ENCODE assay signal across 12 cellular contexts in the genomic region with DNA sequence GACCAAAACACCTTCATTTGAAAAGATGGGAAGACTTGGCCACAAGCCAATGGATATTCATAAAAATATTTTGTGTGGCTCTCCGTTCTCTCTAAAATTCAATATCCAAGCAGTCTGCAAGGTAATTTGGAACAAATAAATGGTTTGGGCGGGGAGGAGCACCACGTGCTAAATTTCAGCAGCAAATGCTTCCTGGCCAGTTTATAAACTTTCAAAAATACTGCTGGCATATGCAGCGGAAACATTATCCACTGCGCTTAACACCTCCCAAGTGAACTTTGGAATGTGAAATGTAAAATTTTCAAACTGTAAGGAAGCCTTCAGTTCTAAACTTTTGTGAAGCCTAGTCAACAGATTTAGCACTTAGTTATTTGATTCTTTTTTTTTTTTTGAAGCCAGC.
"Had no signal": no experiment of that assay in that cellular context is flagged by ENCODE, and none has a peak within 500 bp of the region (broad histone marks: within the 10 kb centered on the region; RNA-seq: fewer than 3 reads in every experiment).

No MANE protein-coding gene starts in this region.

- ATAC-seq: naive thymus-derived CD8-positive, alpha-beta T cell had no signal

- H3K4me3 ChIP-seq: cardiac muscle cell had no signal

- H3K9me3 Mint-ChIP-seq: activated CD4-positive, alpha-beta memory T cell treated with anti-CD3 and anti-CD28 coated beads for 36 hours; naive thymus-derived CD8-positive, alpha-beta T cell had no signal

- DNase-seq: activated CD4-positive, alpha-beta memory T cell treated with anti-CD3 and anti-CD28 coated beads for 36 hours; activated CD4-positive, CD25-positive, alpha-beta regulatory T cell treated with anti-CD3 and anti-CD28 coated beads, Interleukin-2, amount 50 U/mL, for 72 hours; activated T-cell treated with anti-CD3 and anti-CD28 coated beads, Interleukin-2, amount 50 U/mL, for 48 hours; cortex of kidney; effector CD8-positive, alpha-beta T cell; hypothalamus; kidney glomerular epithelial cell; mammary epithelial cell; naive thymus-derived CD8-positive, alpha-beta T cell; stimulated activated CD4-positive, alpha-beta T cell treated with anti-CD3 and anti-CD28 coated beads, Interleukin-12 subunit alpha, Interleukin-12 subunit beta, amount 100 ng/mL, for 4 hours; stimulated activated naive CD4-positive, alpha-beta T cell had no signal

- H3K4me3 Mint-ChIP-seq: activated CD4-positive, alpha-beta memory T cell treated with anti-CD3 and anti-CD28 coated beads for 36 hours; naive thymus-derived CD8-positive, alpha-beta T cell had no signal

- H3K27me3 Mint-ChIP-seq: activated CD4-positive, alpha-beta memory T cell treated with anti-CD3 and anti-CD28 coated beads for 36 hours had no signal

- H3K27ac Mint-ChIP-seq: activated CD4-positive, alpha-beta memory T cell treated with anti-CD3 and anti-CD28 coated beads for 36 hours; naive thymus-derived CD8-positive, alpha-beta T cell had no signal

- H3K27me3 ChIP-seq: cardiac muscle cell had no signal

- H3K36me3 ChIP-seq: cardiac muscle cell had no signal

- H3K36me3 Mint-ChIP-seq: activated CD4-positive, alpha-beta memory T cell treated with anti-CD3 and anti-CD28 coated beads for 36 hours; naive thymus-derived CD8-positive, alpha-beta T cell had no signal

- H3K27ac ChIP-seq: cardiac muscle cell had no signal
